In the genomic region with DNA sequence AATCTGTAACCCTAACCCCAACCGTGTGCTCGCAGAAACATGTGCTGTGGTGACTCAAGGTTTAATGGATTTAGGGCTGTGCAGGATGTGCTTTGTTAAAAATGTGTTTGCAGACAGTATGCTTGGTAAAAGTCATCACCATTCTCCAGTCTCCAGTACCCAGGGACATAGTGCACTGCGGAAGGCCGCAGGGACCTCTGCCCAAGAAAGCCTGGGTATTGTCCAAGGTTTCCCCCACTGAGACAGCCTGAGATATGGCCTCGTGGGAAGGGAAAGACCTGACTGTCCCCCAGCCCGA, we compare ENCODE assay signal across 8 cellular contexts. TPM values are rescaled to one million over a fixed set of nuclear protein-coding genes. Genes with fewer than 3 reads are reported as not detected.
DNase-seq lines count a peak whose midpoint lies in the region; ATAC-seq and TF ChIP-seq lines count a peak whose summit lies in the region.
"Not testable (repeated sequence)": the region's sequence is repeated elsewhere in the genome, so short reads cannot be mapped to it uniquely, and the experiment has no call there.

No MANE protein-coding gene starts in this region.

- WGBS in GM23248 (ENCODE audit: low coverage in 1 of 2, low lambda C conversion rate in 2 of 2, missing lambda C conversion rate in 2 of 2), 2 experiments, result 85 to 89% methylated on average over 6 of the region's 6 CpGs
- WGBS in endodermal cell (ENCODE audit: insufficient coverage in 1 of 2, insufficient read length in 1 of 2), 2 experiments, result 70 to 92% methylated on average over 2 to 6 of the region's 6 CpGs

- peaks cover 25% of the 10 kb centered on the region for H3K79me2 ChIP-seq in GM23248 (ENCODE audit: insufficient read depth)

- POLR2A ChIA-PET in activated B cell treated with CpG ODN at 0.5 μM for 24 hours (lab: Charles Lee), result interaction anchor here (1.2 to 8.8 kb wide), 2 partner anchors 10 to 23 kb away, joined by 7 to 203 read pairs; a partner anchor contains a TSS
- POLR2A ChIA-PET in naive thymus-derived CD8-positive, alpha-beta T cell (lab: Charles Lee), result interaction anchor here (3.5 to 9.2 kb wide), 3 partner anchors 9 to 30 kb away, joined by 12 to 190 read pairs (median 14); a partner anchor contains a TSS

- H3K4me1 Mint-ChIP-seq in activated B cell treated with CpG ODN at 0.5 μM for 24 hours (peaks cover 75% of the 10 kb centered on the region), endodermal cell (peaks cover 34% of the 10 kb centered on the region)
- H3K4me1 Mint-ChIP-seq in naive thymus-derived CD8-positive, alpha-beta T cell, result peaks cover 54 to 83% (median 82%) of the 10 kb centered on the region in 4 donors
- H3K4me1 Mint-ChIP-seq in stimulated activated effector memory CD8-positive, alpha-beta T cell treated with anti-CD3 and anti-CD28 coated beads, Interleukin-12 subunit alpha, Interleukin-12 subunit beta, amount 100 ng/mL, for 72 hours, result peaks cover 61% of the 10 kb centered on the region

- H3K27me3 ChIP-seq in BLaER1; GM23248 (replicated peaks; ENCODE audit: insufficient read depth); endodermal cell (ENCODE audit: control insufficient read depth, insufficient read depth, low read length, poor library complexity, severe bottlenecking); right atrium auricular region: not testable (repeated sequence)

- CTCF ChIA-PET in activated B cell treated with CpG ODN at 0.5 μM for 24 hours (lab: Charles Lee), result not testable (repeated sequence)

- not testable (repeated sequence) for ATAC-seq in activated B cell treated with CpG ODN at 0.5 μM for 24 hours (ENCODE audit: low read depth); activated naive CD4-positive, alpha-beta T cell treated with anti-CD3 and anti-CD28 coated beads, Interleukin-2, amount 50 U/mL, for 72 hours; naive thymus-derived CD8-positive, alpha-beta T cell; stimulated activated effector memory CD8-positive, alpha-beta T cell treated with anti-CD3 and anti-CD28 coated beads, Interleukin-12 subunit alpha, Interleukin-12 subunit beta, amount 100 ng/mL, for 72 hours

- not testable (repeated sequence) for H3K4me3 ChIP-seq in BLaER1; GM23248; endodermal cell (ENCODE audit: low read length); right atrium auricular region

- H3K4me3 Mint-ChIP-seq in activated B cell treated with CpG ODN at 0.5 μM for 24 hours, endodermal cell: not testable (repeated sequence)
- peak overlapping the region; percentile 64 to 87 (median 80) for H3K4me3 Mint-ChIP-seq in naive thymus-derived CD8-positive, alpha-beta T cell
- H3K4me3 Mint-ChIP-seq in stimulated activated effector memory CD8-positive, alpha-beta T cell treated with anti-CD3 and anti-CD28 coated beads, Interleukin-12 subunit alpha, Interleukin-12 subunit beta, amount 100 ng/mL, for 72 hours, result peak overlapping the region; percentile 56

- not testable (repeated sequence) for H3K9me3 Mint-ChIP-seq in activated B cell treated with CpG ODN at 0.5 μM for 24 hours; activated naive CD4-positive, alpha-beta T cell treated with anti-CD3 and anti-CD28 coated beads, Interleukin-2, amount 50 U/mL, for 72 hours; endodermal cell; naive thymus-derived CD8-positive, alpha-beta T cell; stimulated activated effector memory CD8-positive, alpha-beta T cell treated with anti-CD3 and anti-CD28 coated beads, Interleukin-12 subunit alpha, Interleukin-12 subunit beta, amount 100 ng/mL, for 72 hours

- H3K9me3 ChIP-seq in BLaER1; GM23248 (ENCODE audit: low read depth); endodermal cell (ENCODE audit: control insufficient read depth, low read length); right atrium auricular region: not testable (repeated sequence)

- peaks cover 58% of the 10 kb centered on the region for H3F3A ChIP-seq in GM23248 (ENCODE audit: insufficient read depth)

- intact Hi-C loops in activated B cell treated with CpG ODN at 0.5 μM for 24 hours (cut with micrococcal nuclease), result not testable (repeated sequence)

- DNase-seq in GM23248; activated B cell treated with CpG ODN at 0.5 μM for 24 hours; activated naive CD4-positive, alpha-beta T cell treated with anti-CD3 and anti-CD28 coated beads, Interleukin-2, amount 50 U/mL, for 72 hours (ENCODE audit: low spot score in 2 of 2); naive thymus-derived CD8-positive, alpha-beta T cell: not testable (repeated sequence)
- DNase-seq in endodermal cell, result peak; percentile 32
- DNase-seq in right atrium auricular region (ENCODE audit: low spot score), result peak; percentile 40
- DNase-seq in stimulated activated effector memory CD8-positive, alpha-beta T cell treated with anti-CD3 and anti-CD28 coated beads, Interleukin-12 subunit alpha, Interleukin-12 subunit beta, amount 100 ng/mL, for 72 hours (ENCODE audit: low spot score in 2 of 2), result peak in 1 of 2 donors; percentile 43

- H3K4me1 ChIP-seq in BLaER1 (peaks cover 81% of the 10 kb centered on the region), GM23248 (ENCODE audit: insufficient read depth) (peaks cover 29% of the 10 kb centered on the region), endodermal cell (ENCODE audit: control insufficient read depth, insufficient read depth, low read length) (peaks cover 13% of the 10 kb centered on the region), right atrium auricular region (peaks cover 0 to 50% of the 10 kb centered on the region in 2 donors)

- H3K27me3 Mint-ChIP-seq in activated B cell treated with CpG ODN at 0.5 μM for 24 hours; endodermal cell (ENCODE audit: insufficient read depth); naive thymus-derived CD8-positive, alpha-beta T cell: not testable (repeated sequence)

- peak overlapping the region; percentile 62; the same call in 1 of the 2 replicates for H3K27ac ChIP-seq in BLaER1
- 0 out of 2 replicates have a peak overlapping the region, but pooled peaks have one; percentile 5 for H3K27ac ChIP-seq in GM23248
- H3K27ac ChIP-seq in endodermal cell (ENCODE audit: low read depth, low read length), result not testable (repeated sequence)
- H3K27ac ChIP-seq in right atrium auricular region, result peak overlapping the region in 1 of 2 donors; percentile 91

- peak overlapping the region; percentile 92; the same call in 1 of the 2 replicates for H3K4me2 ChIP-seq in BLaER1
- not testable (repeated sequence) for H3K4me2 ChIP-seq in GM23248 (ENCODE audit: unreplicated experiment)

- in situ Hi-C loops in GM23248 (cut with MboI), result not testable (repeated sequence)

- H3K36me3 Mint-ChIP-seq in activated B cell treated with CpG ODN at 0.5 μM for 24 hours (ENCODE audit: low read depth) (peaks cover 45% of the 10 kb centered on the region), endodermal cell (ENCODE audit: low read depth) (peaks cover 16% of the 10 kb centered on the region)
- peaks cover 5 to 19% of the 10 kb centered on the region in 2 donors for H3K36me3 Mint-ChIP-seq in activated naive CD4-positive, alpha-beta T cell treated with anti-CD3 and anti-CD28 coated beads, Interleukin-2, amount 50 U/mL, for 72 hours
- H3K36me3 Mint-ChIP-seq in naive thymus-derived CD8-positive, alpha-beta T cell, result peaks cover 5 to 44% (median 28%) of the 10 kb centered on the region in 3 donors
- H3K36me3 Mint-ChIP-seq in stimulated activated effector memory CD8-positive, alpha-beta T cell treated with anti-CD3 and anti-CD28 coated beads, Interleukin-12 subunit alpha, Interleukin-12 subunit beta, amount 100 ng/mL, for 72 hours, result peaks cover 37% of the 10 kb centered on the region

- not testable (repeated sequence) for H2AFZ ChIP-seq in GM23248

- H3K9me2 ChIP-seq in GM23248 (ENCODE audit: insufficient read depth), result not testable (repeated sequence)

- H3K9ac ChIP-seq in BLaER1; GM23248; endodermal cell (ENCODE audit: extremely low read depth, low read length, poor library complexity, severe bottlenecking): not testable (repeated sequence)

- H4K20me1 ChIP-seq in BLaER1, result peaks cover 47% of the 10 kb centered on the region
- not testable (repeated sequence) for H4K20me1 ChIP-seq in GM23248 (ENCODE audit: insufficient read depth)

- TF ChIP-seq CTCF in activated B cell treated with CpG ODN at 0.5 μM for 24 hours (IDR thresholded peaks at IDR 0.05); endodermal cell (conservative IDR thresholded peaks at IDR 0.05); right atrium auricular region (IDR thresholded peaks at IDR 0.05): not testable (repeated sequence)

- H3K27ac Mint-ChIP-seq in activated B cell treated with CpG ODN at 0.5 μM for 24 hours, result peak overlapping the region; percentile 95
- H3K27ac Mint-ChIP-seq in activated naive CD4-positive, alpha-beta T cell treated with anti-CD3 and anti-CD28 coated beads, Interleukin-2, amount 50 U/mL, for 72 hours, result peak overlapping the region; percentile 79 to 87
- not testable (repeated sequence) for H3K27ac Mint-ChIP-seq in endodermal cell
- H3K27ac Mint-ChIP-seq in naive thymus-derived CD8-positive, alpha-beta T cell, result peak overlapping the region; percentile 85 to 97 (median 93)
- peak overlapping the region; percentile 91 for H3K27ac Mint-ChIP-seq in stimulated activated effector memory CD8-positive, alpha-beta T cell treated with anti-CD3 and anti-CD28 coated beads, Interleukin-12 subunit alpha, Interleukin-12 subunit beta, amount 100 ng/mL, for 72 hours

- H3K36me3 ChIP-seq in BLaER1 (peaks cover 69% of the 10 kb centered on the region), GM23248 (ENCODE audit: low read depth) (peaks cover 34% of the 10 kb centered on the region), endodermal cell (ENCODE audit: control insufficient read depth, insufficient read depth, low read length) (peaks cover 31% of the 10 kb centered on the region), right atrium auricular region (peaks cover 26% of the 10 kb centered on the region)

RNA-seq across cellular contexts. Expression of a gene that starts 11.5 kb away (rescaled TPM):
- 144 and 174 TPM in 2 replicates for total RNA-seq in GM23248 (2014; rRNA removed; shearing (Covaris generic))
- 316 and 320 TPM in 2 replicates for polyA plus RNA-seq in GM23248 (2016; fragmentation: Nextera tagmentation; extraction: Ambion mirVana)
- total RNA-seq in activated B cell treated with CpG ODN at 0.5 μM for 24 hours, result 55.4 and 60.2 TPM in 2 replicates
- total RNA-seq in activated naive CD4-positive, alpha-beta T cell treated with anti-CD3 and anti-CD28 coated beads, Interleukin-2, amount 50 U/mL, for 72 hours, result 10 to 100 TPM; 28.4 to 48.4 TPM
- total RNA-seq in endodermal cell, result 10 to 100 TPM; 18.9 to 26.3 TPM
- polyA plus RNA-seq in endodermal cell (2013, experiment 1 of 2), result 33.6 TPM
- polyA plus RNA-seq in endodermal cell (2013, experiment 2 of 2), result 34.9 TPM
- total RNA-seq in right atrium auricular region, result 100 to 1,000 TPM; 151 to 173 TPM
- total RNA-seq in naive thymus-derived CD8-positive, alpha-beta T cell, result 100 to 1,000 TPM; 110 to 111 TPM
- polyA plus RNA-seq in naive thymus-derived CD8-positive, alpha-beta T cell, result 100 to 1,000 TPM; 133 to 232 (median 148) TPM
